1 cellular context compared by ENCODE assay signal in the genomic region with DNA sequence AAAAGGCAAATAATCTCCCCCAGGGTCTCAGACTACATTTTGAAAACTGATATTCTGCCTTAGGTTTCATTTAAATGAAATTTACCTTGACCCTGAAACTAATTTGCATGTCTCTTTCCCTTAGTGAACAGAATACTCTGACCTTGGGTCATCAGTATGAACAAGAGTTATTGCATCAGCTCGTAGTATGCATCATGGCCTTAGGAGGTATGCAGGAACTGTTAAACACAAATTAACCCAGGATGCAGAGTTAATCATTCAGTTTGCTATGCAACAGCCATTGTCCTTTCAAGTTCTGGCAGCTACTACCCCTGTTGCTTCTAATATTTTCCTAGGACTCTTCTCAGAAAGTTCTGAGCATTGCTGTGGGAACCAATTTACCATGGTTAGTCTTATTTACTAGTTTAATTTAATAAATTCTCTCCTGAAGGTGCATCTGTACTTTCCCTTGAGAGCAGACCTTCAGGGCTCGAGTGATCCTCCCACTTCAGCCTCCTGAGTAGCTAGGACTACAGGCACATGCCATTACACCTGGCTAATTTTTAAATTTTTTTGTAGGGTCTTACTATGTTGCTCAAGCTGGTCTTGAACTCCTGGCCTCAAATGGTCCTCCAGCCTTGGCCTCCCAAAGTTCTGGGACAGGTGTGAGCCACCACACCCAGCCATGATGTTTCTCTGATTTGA.
TF ChIP-seq lines count a peak whose summit lies in the region.

No MANE protein-coding gene starts in this region.

TF ChIP-seq in HepG2, 621 proteins besides CTCF, POLR2A, EP300 and RAD21 (continued from another document and continues in another):
- TF ChIP-seq, protein P1, sequence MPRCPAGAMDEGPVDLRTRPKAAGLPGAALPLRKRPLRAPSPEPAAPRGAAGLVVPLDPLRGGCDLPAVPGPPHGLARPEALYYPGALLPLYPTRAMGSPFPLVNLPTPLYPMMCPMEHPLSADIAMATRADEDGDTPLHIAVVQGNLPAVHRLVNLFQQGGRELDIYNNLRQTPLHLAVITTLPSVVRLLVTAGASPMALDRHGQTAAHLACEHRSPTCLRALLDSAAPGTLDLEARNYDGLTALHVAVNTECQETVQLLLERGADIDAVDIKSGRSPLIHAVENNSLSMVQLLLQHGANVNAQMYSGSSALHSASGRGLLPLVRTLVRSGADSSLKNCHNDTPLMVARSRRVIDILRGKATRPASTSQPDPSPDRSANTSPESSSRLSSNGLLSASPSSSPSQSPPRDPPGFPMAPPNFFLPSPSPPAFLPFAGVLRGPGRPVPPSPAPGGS (CRISPR knock-in tag; IDR thresholded peaks at IDR 0.05): no peak
- no peak for TF ChIP-seq ZNF235 (CRISPR knock-in tag; IDR thresholded peaks at IDR 0.05; ENCODE audit: borderline replicate concordance)
- no peak for TF ChIP-seq ZFYVE20 (CRISPR knock-in tag; IDR thresholded peaks at IDR 0.05; ENCODE audit: borderline replicate concordance, low read depth)
- no peak for TF ChIP-seq HNRNPLL (IDR thresholded peaks at IDR 0.05; ENCODE audit: low read depth, low read length, poor library complexity, severe bottlenecking)
- TF ChIP-seq ZNF225 (CRISPR knock-in tag; IDR thresholded peaks at IDR 0.05): no peak
- no peak for TF ChIP-seq HIVEP1 (CRISPR knock-in tag; IDR thresholded peaks at IDR 0.05)
- TF ChIP-seq MAF1 (CRISPR knock-in tag; IDR thresholded peaks at IDR 0.05; ENCODE audit: borderline replicate concordance): no peak
- TF ChIP-seq NCOA5 (CRISPR knock-in tag; IDR thresholded peaks at IDR 0.05): no peak
- TF ChIP-seq, protein P2, sequence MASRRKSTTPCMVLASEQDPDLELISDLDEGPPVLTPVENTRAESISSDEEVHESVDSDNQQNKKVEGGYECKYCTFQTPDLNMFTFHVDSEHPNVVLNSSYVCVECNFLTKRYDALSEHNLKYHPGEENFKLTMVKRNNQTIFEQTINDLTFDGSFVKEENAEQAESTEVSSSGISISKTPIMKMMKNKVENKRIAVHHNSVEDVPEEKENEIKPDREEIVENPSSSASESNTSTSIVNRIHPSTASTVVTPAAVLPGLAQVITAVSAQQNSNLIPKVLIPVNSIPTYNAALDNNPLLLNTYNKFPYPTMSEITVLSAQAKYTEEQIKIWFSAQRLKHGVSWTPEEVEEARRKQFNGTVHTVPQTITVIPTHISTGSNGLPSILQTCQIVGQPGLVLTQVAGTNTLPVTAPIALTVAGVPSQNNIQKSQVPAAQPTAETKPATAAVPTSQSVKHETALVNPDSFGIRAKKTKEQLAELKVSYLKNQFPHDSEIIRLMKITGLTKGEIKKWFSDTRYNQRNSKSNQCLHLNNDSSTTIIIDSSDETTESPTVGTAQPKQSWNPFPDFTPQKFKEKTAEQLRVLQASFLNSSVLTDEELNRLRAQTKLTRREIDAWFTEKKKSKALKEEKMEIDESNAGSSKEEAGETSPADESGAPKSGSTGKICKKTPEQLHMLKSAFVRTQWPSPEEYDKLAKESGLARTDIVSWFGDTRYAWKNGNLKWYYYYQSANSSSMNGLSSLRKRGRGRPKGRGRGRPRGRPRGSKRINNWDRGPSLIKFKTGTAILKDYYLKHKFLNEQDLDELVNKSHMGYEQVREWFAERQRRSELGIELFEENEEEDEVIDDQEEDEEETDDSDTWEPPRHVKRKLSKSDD (CRISPR knock-in tag; IDR thresholded peaks at IDR 0.05; ENCODE audit: low read depth): 0 out of 2 replicates have a peak, but pooled peaks have one; percentile 26
- no peak for TF ChIP-seq GATAD1 (CRISPR knock-in tag; IDR thresholded peaks at IDR 0.05)
- TF ChIP-seq, protein P3, sequence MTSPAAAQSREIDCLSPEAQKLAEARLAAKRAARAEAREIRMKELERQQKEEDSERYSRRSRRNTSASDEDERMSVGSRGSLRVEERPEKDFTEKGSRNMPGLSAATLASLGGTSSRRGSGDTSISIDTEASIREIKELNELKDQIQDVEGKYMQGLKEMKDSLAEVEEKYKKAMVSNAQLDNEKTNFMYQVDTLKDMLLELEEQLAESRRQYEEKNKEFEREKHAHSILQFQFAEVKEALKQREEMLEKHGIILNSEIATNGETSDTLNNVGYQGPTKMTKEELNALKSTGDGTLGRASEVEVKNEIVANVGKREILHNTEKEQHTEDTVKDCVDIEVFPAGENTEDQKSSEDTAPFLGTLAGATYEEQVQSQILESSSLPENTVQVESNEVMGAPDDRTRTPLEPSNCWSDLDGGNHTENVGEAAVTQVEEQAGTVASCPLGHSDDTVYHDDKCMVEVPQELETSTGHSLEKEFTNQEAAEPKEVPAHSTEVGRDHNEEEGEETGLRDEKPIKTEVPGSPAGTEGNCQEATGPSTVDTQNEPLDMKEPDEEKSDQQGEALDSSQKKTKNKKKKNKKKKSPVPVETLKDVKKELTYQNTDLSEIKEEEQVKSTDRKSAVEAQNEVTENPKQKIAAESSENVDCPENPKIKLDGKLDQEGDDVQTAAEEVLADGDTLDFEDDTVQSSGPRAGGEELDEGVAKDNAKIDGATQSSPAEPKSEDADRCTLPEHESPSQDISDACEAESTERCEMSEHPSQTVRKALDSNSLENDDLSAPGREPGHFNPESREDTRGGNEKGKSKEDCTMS (CRISPR knock-in tag; conservative IDR thresholded peaks at IDR 0.05): no peak
- peak; percentile 64 for TF ChIP-seq POGZ (CRISPR knock-in tag; IDR thresholded peaks at IDR 0.05)
- no peak for TF ChIP-seq ZFP90 (CRISPR knock-in tag; IDR thresholded peaks at IDR 0.05; ENCODE audit: borderline replicate concordance)
- peak; percentile 33; the same call in 1 of the 2 replicates for TF ChIP-seq HHEX (CRISPR knock-in tag; IDR thresholded peaks at IDR 0.05)
- TF ChIP-seq TRIM24 (CRISPR knock-in tag; IDR thresholded peaks at IDR 0.05): 0 out of 2 replicates have a peak, but pooled peaks have one; percentile 42
- TF ChIP-seq SOX6 (IDR thresholded peaks at IDR 0.05): no peak
- peak; percentile 46; the same call in 1 of the 2 replicates for TF ChIP-seq SOX6 (CRISPR knock-in tag; IDR thresholded peaks at IDR 0.05)
- TF ChIP-seq TBP (CRISPR knock-in tag; IDR thresholded peaks at IDR 0.05): no peak
- TF ChIP-seq, protein P4, sequence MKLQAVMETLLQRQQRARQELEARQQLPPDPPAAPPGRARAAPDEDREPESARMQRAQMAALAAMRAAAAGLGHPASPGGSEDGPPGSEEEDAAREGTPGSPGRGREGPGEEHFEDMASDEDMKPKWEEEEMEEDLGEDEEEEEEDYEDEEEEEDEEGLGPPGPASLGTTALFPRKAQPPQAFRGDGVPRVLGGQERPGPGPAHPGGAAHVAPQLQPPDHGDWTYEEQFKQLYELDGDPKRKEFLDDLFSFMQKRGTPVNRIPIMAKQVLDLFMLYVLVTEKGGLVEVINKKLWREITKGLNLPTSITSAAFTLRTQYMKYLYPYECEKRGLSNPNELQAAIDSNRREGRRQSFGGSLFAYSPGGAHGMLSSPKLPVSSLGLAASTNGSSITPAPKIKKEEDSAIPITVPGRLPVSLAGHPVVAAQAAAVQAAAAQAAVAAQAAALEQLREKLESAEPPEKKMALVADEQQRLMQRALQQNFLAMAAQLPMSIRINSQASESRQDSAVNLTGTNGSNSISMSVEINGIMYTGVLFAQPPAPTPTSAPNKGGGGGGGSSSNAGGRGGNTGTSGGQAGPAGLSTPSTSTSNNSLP (IDR thresholded peaks at IDR 0.05; ENCODE audit: low read depth, low read length): peak; percentile 85
- TF ChIP-seq ZNF577 (CRISPR knock-in tag; IDR thresholded peaks at IDR 0.05; ENCODE audit: borderline replicate concordance, low read depth): no peak
- TF ChIP-seq ZBTB3 (CRISPR knock-in tag; IDR thresholded peaks at IDR 0.05; ENCODE audit: borderline replicate concordance, low read depth): no peak
- no peak for TF ChIP-seq PITX1 (CRISPR knock-in tag; IDR thresholded peaks at IDR 0.05)
- peak; percentile 62; the same call in 1 of the 2 replicates for TF ChIP-seq NCOR1 (IDR thresholded peaks at IDR 0.05; ENCODE audit: borderline replicate concordance, low read length)
- TF ChIP-seq ESRRA (CRISPR knock-in tag; IDR thresholded peaks at IDR 0.05; ENCODE audit: low read depth): 0 out of 2 replicates have a peak, but pooled peaks have one; percentile 17
- no peak for TF ChIP-seq ZSCAN12 (CRISPR knock-in tag; IDR thresholded peaks at IDR 0.05)
- TF ChIP-seq, protein P5, sequence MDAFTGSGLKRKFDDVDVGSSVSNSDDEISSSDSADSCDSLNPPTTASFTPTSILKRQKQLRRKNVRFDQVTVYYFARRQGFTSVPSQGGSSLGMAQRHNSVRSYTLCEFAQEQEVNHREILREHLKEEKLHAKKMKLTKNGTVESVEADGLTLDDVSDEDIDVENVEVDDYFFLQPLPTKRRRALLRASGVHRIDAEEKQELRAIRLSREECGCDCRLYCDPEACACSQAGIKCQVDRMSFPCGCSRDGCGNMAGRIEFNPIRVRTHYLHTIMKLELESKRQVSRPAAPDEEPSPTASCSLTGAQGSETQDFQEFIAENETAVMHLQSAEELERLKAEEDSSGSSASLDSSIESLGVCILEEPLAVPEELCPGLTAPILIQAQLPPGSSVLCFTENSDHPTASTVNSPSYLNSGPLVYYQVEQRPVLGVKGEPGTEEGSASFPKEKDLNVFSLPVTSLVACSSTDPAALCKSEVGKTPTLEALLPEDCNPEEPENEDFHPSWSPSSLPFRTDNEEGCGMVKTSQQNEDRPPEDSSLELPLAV (CRISPR knock-in tag; conservative IDR thresholded peaks at IDR 0.05; ENCODE audit: low read depth): no peak
- no peak for TF ChIP-seq FOXC1 (CRISPR knock-in tag; IDR thresholded peaks at IDR 0.05; ENCODE audit: borderline replicate concordance)
- TF ChIP-seq, protein P6, sequence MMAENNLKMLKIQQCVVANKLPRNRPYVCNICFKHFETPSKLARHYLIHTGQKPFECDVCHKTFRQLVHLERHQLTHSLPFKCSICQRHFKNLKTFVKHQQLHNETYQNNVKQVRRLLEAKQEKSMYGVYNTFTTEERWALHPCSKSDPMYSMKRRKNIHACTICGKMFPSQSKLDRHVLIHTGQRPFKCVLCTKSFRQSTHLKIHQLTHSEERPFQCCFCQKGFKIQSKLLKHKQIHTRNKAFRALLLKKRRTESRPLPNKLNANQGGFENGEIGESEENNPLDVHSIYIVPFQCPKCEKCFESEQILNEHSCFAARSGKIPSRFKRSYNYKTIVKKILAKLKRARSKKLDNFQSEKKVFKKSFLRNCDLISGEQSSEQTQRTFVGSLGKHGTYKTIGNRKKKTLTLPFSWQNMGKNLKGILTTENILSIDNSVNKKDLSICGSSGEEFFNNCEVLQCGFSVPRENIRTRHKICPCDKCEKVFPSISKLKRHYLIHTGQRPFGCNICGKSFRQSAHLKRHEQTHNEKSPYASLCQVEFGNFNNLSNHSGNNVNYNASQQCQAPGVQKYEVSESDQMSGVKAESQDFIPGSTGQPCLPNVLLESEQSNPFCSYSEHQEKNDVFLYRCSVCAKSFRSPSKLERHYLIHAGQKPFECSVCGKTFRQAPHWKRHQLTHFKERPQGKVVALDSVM (CRISPR knock-in tag; IDR thresholded peaks at IDR 0.05): peak; percentile 74; the same call in 1 of the 2 replicates
- TF ChIP-seq ZNF136 (CRISPR knock-in tag; IDR thresholded peaks at IDR 0.05; ENCODE audit: low read depth): no peak
- no peak for TF ChIP-seq XRCC5 (optimal IDR thresholded peaks at IDR 0.05; ENCODE audit: low read length)
- no peak for TF ChIP-seq NRL (CRISPR knock-in tag; IDR thresholded peaks at IDR 0.05; ENCODE audit: borderline replicate concordance)
- no peak for TF ChIP-seq TOPORS (CRISPR knock-in tag; IDR thresholded peaks at IDR 0.05)
- TF ChIP-seq NR2F1 (CRISPR knock-in tag; IDR thresholded peaks at IDR 0.05): peak; percentile 47 to 55; a peak in 2 of 4 replicates
- TF ChIP-seq ZFAT (CRISPR knock-in tag; conservative IDR thresholded peaks at IDR 0.05): no peak
- no peak for TF ChIP-seq ARNTL (CRISPR knock-in tag; IDR thresholded peaks at IDR 0.05)
- no peak for TF ChIP-seq AGO1 (IDR thresholded peaks at IDR 0.05; ENCODE audit: low read depth, low read length, poor library complexity, severe bottlenecking)
- TF ChIP-seq, protein P7, sequence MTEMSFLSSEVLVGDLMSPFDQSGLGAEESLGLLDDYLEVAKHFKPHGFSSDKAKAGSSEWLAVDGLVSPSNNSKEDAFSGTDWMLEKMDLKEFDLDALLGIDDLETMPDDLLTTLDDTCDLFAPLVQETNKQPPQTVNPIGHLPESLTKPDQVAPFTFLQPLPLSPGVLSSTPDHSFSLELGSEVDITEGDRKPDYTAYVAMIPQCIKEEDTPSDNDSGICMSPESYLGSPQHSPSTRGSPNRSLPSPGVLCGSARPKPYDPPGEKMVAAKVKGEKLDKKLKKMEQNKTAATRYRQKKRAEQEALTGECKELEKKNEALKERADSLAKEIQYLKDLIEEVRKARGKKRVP (CRISPR knock-in tag; IDR thresholded peaks at IDR 0.05): peak; percentile 95
- no peak for TF ChIP-seq JUND (CRISPR knock-in tag; IDR thresholded peaks at IDR 0.05)
- TF ChIP-seq, protein P8, sequence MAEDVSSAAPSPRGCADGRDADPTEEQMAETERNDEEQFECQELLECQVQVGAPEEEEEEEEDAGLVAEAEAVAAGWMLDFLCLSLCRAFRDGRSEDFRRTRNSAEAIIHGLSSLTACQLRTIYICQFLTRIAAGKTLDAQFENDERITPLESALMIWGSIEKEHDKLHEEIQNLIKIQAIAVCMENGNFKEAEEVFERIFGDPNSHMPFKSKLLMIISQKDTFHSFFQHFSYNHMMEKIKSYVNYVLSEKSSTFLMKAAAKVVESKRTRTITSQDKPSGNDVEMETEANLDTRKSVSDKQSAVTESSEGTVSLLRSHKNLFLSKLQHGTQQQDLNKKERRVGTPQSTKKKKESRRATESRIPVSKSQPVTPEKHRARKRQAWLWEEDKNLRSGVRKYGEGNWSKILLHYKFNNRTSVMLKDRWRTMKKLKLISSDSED (CRISPR knock-in tag; IDR thresholded peaks at IDR 0.05): no peak
- no peak for TF ChIP-seq SP2 (CRISPR knock-in tag; IDR thresholded peaks at IDR 0.05)
- no peak for TF ChIP-seq ZFP37 (CRISPR knock-in tag; IDR thresholded peaks at IDR 0.05; ENCODE audit: borderline replicate concordance)
- TF ChIP-seq ATF7-NPFF (CRISPR knock-in tag; IDR thresholded peaks at IDR 0.05; ENCODE audit: low read depth): no peak
- no peak for TF ChIP-seq BRD4 (CRISPR knock-in tag; IDR thresholded peaks at IDR 0.05)
- TF ChIP-seq ETV6 (CRISPR knock-in tag; conservative IDR thresholded peaks at IDR 0.05): no peak
- peak; percentile 45; the same call in 1 of the 2 replicates for TF ChIP-seq GLI4 (CRISPR knock-in tag; IDR thresholded peaks at IDR 0.05; ENCODE audit: borderline replicate concordance)
- TF ChIP-seq ZNF678 (CRISPR knock-in tag; IDR thresholded peaks at IDR 0.05): no peak
- TF ChIP-seq FOXK1 (CRISPR knock-in tag; IDR thresholded peaks at IDR 0.05; ENCODE audit: borderline replicate concordance, low read depth): peak; percentile 22; the same call in 1 of the 2 replicates
